8 cellular contexts compared by ENCODE assay signal in the genomic region with DNA sequence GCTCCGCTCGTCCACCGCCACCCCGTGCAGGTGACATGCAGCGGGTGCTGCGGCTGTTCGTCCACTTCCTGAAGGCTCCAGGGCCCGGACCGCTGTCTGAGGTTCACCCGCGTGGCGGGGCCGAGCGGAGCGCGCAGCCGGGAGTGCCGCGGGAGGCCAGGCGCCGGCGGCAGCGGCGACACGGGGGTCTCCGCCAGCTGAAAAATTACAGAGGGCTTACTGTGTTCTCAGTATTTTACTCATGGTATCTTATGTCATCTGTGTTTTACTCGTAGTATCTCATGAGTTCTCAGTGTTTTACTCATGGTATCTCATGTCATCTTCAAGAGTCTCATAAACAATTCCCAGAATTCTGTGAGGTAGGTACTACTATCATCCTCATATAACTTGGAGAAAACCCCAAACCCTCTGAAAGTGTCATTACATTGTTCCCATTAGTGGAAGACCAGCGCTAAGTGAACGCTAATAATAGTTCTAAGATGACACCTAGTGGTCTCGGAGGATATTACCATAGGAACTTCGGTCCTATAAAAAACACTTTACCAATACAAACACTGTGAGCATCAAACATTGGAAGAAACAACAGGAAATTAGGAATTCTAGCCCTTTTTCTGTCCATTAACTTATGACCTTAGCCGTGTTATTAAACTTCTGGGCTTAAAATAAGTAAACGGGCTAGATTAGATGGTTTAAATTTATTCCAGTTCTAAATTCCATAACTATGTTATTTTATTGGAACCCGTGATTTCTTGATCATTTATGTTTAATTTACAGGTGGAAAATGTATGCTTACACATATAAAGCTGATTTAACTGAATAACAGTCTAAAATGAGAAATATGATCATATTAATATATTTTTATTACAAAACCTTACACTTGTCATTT. TPM values are rescaled to one million over a fixed set of nuclear protein-coding genes. Genes with fewer than 3 reads are reported as not detected.
DNase-seq lines count a peak whose midpoint lies in the region; ATAC-seq, FAIRE-seq and TF ChIP-seq lines count a peak whose summit lies in the region.

No MANE protein-coding gene starts in this region.

- peaks cover 6% of the 10 kb centered on the region for H3K4me1 ChIP-seq in keratinocyte (ENCODE audit: control insufficient read depth, extremely low read depth, insufficient read depth, low read length)

- dilution Hi-C loops in keratinocyte (cut with MboI; ENCODE audit: extremely low pct_ligation_motif_present, low sequenced_read_pairs), result no loop called here

- peak in 5 of 6 experiments; percentile 1 to 69 (median 17) for DNase-seq in stimulated activated naive CD4-positive, alpha-beta T cell (lab: John Stamatoyannopoulos, UW)
- no peak for DNase-seq in stimulated activated naive CD4-positive, alpha-beta T cell treated with Interleukin-2 at 50 U/mL for 16 hours (lab: John Stamatoyannopoulos, UW)
- peak; percentile 68 for DNase-seq in NCI-H1105 treated with DMSO at 0.1 percent for 48 hours (lab: John Stamatoyannopoulos, UW)
- peak; percentile 79 for DNase-seq in SW480 (ENCODE audit: low spot score)
- DNase-seq in caudate nucleus (lab: John Stamatoyannopoulos, UW), result peak in 11 of 61 donors; percentile 4 to 65 (median 9)
- peak; percentile 17 for DNase-seq in keratinocyte (ENCODE audit: low read depth, low spot score)
- peak in 2 of 3 donors; percentile 3 to 45 for DNase-seq in stimulated activated CD4-positive, alpha-beta T cell treated with anti-CD3 and anti-CD28 coated beads, Interleukin-12 subunit alpha, Interleukin-12 subunit beta, amount 100 ng/mL, for 48 hours (ENCODE audit: low read depth in 2 of 3, low spot score in 1 of 3)

- H3K79me2 ChIP-seq in keratinocyte (ENCODE audit: control insufficient read depth, insufficient read depth, low read length), result no peaks in the 10 kb centered on the region

- H3K4me3 ChIP-seq in keratinocyte (ENCODE audit: control insufficient read depth in 2 of 3, extremely low read depth in 1 of 3, insufficient read depth in 2 of 3, low read depth in 1 of 3, low read length in 3 of 3), result peak overlapping the region; percentile 21 to 58 (median 38)

- peak overlapping the region; percentile 95 for H3K4me2 ChIP-seq in keratinocyte (ENCODE audit: control insufficient read depth, extremely low read depth, insufficient read depth, low read depth, low read length)

- H3K36me3 ChIP-seq in keratinocyte (ENCODE audit: control insufficient read depth in 2 of 2, extremely low read depth in 1 of 2, insufficient read depth in 2 of 2, low read length in 2 of 2), result no peaks in the 10 kb centered on the region

- no peaks in the 10 kb centered on the region for H3K9me1 ChIP-seq in keratinocyte (ENCODE audit: control insufficient read depth, extremely low read depth, insufficient read depth, low read length)

- no peaks in the 10 kb centered on the region for H3K27me3 ChIP-seq in keratinocyte (ENCODE audit: control insufficient read depth, extremely low read depth, insufficient read depth, low read length)

- H3K9ac ChIP-seq in keratinocyte (ENCODE audit: control insufficient read depth, extremely low read depth, insufficient read depth, low read length), result no peak overlapping the region

- peak overlapping the region; percentile 84 for H2AFZ ChIP-seq in keratinocyte (ENCODE audit: control insufficient read depth, low read length)

- FAIRE-seq in keratinocyte (lab: Jason Lieb, UNC), result no peak

- peak overlapping the region; percentile 54 for H3K27ac ChIP-seq in caudate nucleus (ENCODE audit: low read depth, low read length)
- no peak overlapping the region for H3K27ac ChIP-seq in keratinocyte (ENCODE audit: control insufficient read depth, insufficient read depth, low read length)

- TF ChIP-seq CTCF in keratinocyte (optimal IDR thresholded peaks at IDR 0.05 in 1 of 3, IDR thresholded peaks at IDR 0.05 in 1 of 3, conservative IDR thresholded peaks at IDR 0.05 in 1 of 3; ENCODE audit: extremely low read depth in 1 of 3, insufficient read depth in 2 of 3, low read length in 3 of 3), result peak in 2 of 3 experiments; percentile 49 to 64

- H3K9me3 ChIP-seq in keratinocyte (ENCODE audit: control insufficient read depth, low read depth, low read length), result no peaks in the 10 kb centered on the region

- ATAC-seq in HG02623 (IDR thresholded peaks at IDR 0.05; ENCODE audit: unreplicated experiment), result peak; percentile 79

- no peaks in the 10 kb centered on the region for H4K20me1 ChIP-seq in keratinocyte (ENCODE audit: control insufficient read depth, extremely low read depth, insufficient read depth, low read length)

RNA-seq across cellular contexts. Expression of gene AK7, which starts 32.4 kb away (rescaled TPM):
- polyA plus RNA-seq in keratinocyte, result 0.53 to 1.3 TPM (median 0.84 TPM) in 3 replicates
- polyA plus RNA-seq in keratinocyte (2011; ENCODE audit: low read depth), result 0.60 TPM
- polyA plus RNA-seq in keratinocyte (2011; cell fraction: cytosol; rRNA removed), result 0.53 and 0.74 TPM in 2 replicates
- 0.56 and 0.59 TPM in 2 replicates for polyA plus RNA-seq in keratinocyte (2011; cell fraction: nucleus; rRNA removed)
- polyA plus RNA-seq in keratinocyte (2012; ENCODE audit: low replicate concordance), result 0.30 and 0.86 TPM in 2 replicates
- polyA minus RNA-seq in keratinocyte, result 0.53 to 0.67 TPM in 2 of 3 replicates, not detected in the other
- not detected for polyA minus RNA-seq in keratinocyte (2011; cell fraction: cytosol; rRNA and poly(A)+ RNA removed)
- polyA minus RNA-seq in keratinocyte (2011; cell fraction: nucleus; rRNA and poly(A)+ RNA removed), result 0.70 TPM in 1 of 2 replicates, not detected in the other
